11 cellular contexts compared by ENCODE assay signal in the genomic region with DNA sequence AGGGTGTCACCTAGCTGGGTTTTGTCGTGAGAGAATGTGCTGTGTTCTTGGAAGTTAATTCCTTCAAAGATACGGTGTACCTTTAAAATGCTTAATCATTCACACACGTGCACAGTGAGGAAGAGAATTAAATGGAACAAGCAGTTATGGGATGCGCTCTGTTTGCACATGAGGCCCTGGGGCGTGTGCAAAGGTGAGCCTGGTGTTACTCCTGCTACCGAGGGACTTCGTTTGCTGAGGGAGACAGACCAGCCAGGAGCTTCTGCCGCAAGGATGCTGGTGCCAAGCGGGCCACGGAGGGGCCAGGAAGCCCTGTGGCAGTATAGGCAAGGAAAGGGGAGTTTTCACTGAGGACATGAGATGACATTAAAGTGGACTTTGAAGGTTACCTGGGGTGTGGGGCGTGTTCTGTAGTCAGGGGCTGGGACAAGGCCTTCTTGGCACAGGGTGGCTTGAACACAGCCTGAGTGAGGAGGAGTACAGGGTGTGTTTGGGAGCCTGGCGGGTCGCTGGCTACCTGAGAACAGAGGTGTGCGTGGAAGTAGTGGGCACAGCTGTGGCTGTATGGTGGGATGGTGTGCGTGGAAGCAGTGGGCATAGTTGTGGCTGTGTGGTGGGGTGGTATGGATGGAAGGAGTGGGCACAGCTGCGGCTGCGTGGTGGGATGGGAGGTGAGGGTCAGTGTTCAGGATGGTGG. TPM values are rescaled to one million over a fixed set of nuclear protein-coding genes. Genes with fewer than 3 reads are reported as not detected.
DNase-seq lines count a peak whose midpoint lies in the region; ATAC-seq, FAIRE-seq and TF ChIP-seq lines count a peak whose summit lies in the region.
"Had no signal": no experiment of that assay in that cellular context is flagged by ENCODE, and none has a peak within 500 bp of the region (broad histone marks: within the 10 kb centered on the region; RNA-seq: fewer than 3 reads in every experiment).

No MANE protein-coding gene starts in this region.

- peak overlapping the region; percentile 79 for H3K9ac ChIP-seq in HepG2 (ENCODE audit: insufficient read depth, low read depth, low read length)
- H3K9ac ChIP-seq in keratinocyte (ENCODE audit: control insufficient read depth, extremely low read depth, insufficient read depth, low read length): peak overlapping the region; percentile 86

- H3K4me3 ChIP-seq in HepG2 (replicated peaks in 1 of 3; ENCODE audit: insufficient read depth in 1 of 3, low read depth in 2 of 3, low read length in 3 of 3): peak overlapping the region; percentile 58 to 77 (median 64); a peak in 5 of 6 replicates
- H3K4me3 ChIP-seq in right lobe of liver: no peak overlapping the region
- H3K4me3 ChIP-seq in keratinocyte (ENCODE audit: control insufficient read depth in 2 of 3, extremely low read depth in 1 of 3, insufficient read depth in 2 of 3, low read depth in 1 of 3, low read length in 3 of 3): peak overlapping the region; percentile 32 to 65 (median 56)
- no peak overlapping the region for H3K4me3 ChIP-seq in SJCRH30
- H3K4me3 ChIP-seq: right atrium auricular region had no signal

- no peaks in the 10 kb centered on the region for H3K27me3 Mint-ChIP-seq in activated T-helper 1 cell treated with anti-CD3 and anti-CD28 coated beads, Interleukin-12 subunit alpha, Interleukin-12 subunit beta, Interleukin-2, Interleukin-4 antibody, amounts not matched to agents 30 ng/mL and 10 ng/mL and 1 ng/mL, durations not matched to agents 14 hours and 24 hours and 36 hours (ENCODE audit: insufficient read depth)
- no peaks in the 10 kb centered on the region for H3K27me3 Mint-ChIP-seq in type B pancreatic cell

- CTCF ChIA-PET in HepG2 (lab: Yijun Ruan, JAX; ENCODE audit: low intra/inter-chr PET ratio, low total read pairs): no interaction called here

- DNase-seq in HepG2 (ENCODE audit: low spot score) (peak; percentile 43), right lobe of liver (no peak), keratinocyte (ENCODE audit: low read depth, low spot score) (no peak), type B pancreatic cell (ENCODE audit: extremely low spot score, unreplicated experiment) (no peak), SJCRH30 (no peak), NCI-H748 (lab: John Stamatoyannopoulos, UW; ENCODE audit: unreplicated experiment) (no peak)
- DNase-seq in activated T-helper 1 cell treated with anti-CD3 and anti-CD28 coated beads, Interleukin-12 subunit alpha, Interleukin-12 subunit beta, Interleukin-2, Interleukin-4 antibody, amounts not matched to agents 30 ng/mL and 10 ng/mL and 1 ng/mL, durations not matched to agents 14 hours and 24 hours and 36 hours (ENCODE audit: low spot score): no peak

- intact Hi-C loops in HepG2 (cut with micrococcal nuclease; ENCODE audit: unreplicated experiment): loop anchor here (2.0 to 5.0 kb wide), 3 partner anchors 17 to 379 kb away; no protein-coding TSS in a partner anchor
- intact Hi-C loops in right lobe of liver (cut with DNase I): no loop called here
- intact Hi-C loops in activated T-helper 1 cell treated with anti-CD3 and anti-CD28 coated beads, Interleukin-12 subunit alpha, Interleukin-12 subunit beta, Interleukin-2, Interleukin-4 antibody, amounts not matched to agents 30 ng/mL and 10 ng/mL and 1 ng/mL, durations not matched to agents 14 hours and 24 hours and 36 hours (cut with micrococcal nuclease): no loop called here

- peak overlapping the region; percentile 78 for H3K4me3 Mint-ChIP-seq in activated T-helper 1 cell treated with anti-CD3 and anti-CD28 coated beads, Interleukin-12 subunit alpha, Interleukin-12 subunit beta, Interleukin-2, Interleukin-4 antibody, amounts not matched to agents 30 ng/mL and 10 ng/mL and 1 ng/mL, durations not matched to agents 14 hours and 24 hours and 36 hours
- H3K4me3 Mint-ChIP-seq in type B pancreatic cell: peak overlapping the region; percentile 52

- peaks cover 57% of the 10 kb centered on the region for H3K4me1 Mint-ChIP-seq in activated T-helper 1 cell treated with anti-CD3 and anti-CD28 coated beads, Interleukin-12 subunit alpha, Interleukin-12 subunit beta, Interleukin-2, Interleukin-4 antibody, amounts not matched to agents 30 ng/mL and 10 ng/mL and 1 ng/mL, durations not matched to agents 14 hours and 24 hours and 36 hours (ENCODE audit: low read depth)
- peaks cover 41% of the 10 kb centered on the region for H3K4me1 Mint-ChIP-seq in type B pancreatic cell (ENCODE audit: unreplicated experiment)

- H4K20me1 ChIP-seq in HepG2 (ENCODE audit: insufficient read depth, low read length) (peaks cover 17% of the 10 kb centered on the region; the same call in 1 of the 2 replicates), keratinocyte (ENCODE audit: control insufficient read depth, extremely low read depth, insufficient read depth, low read length) (no peaks in the 10 kb centered on the region)

- H3K27me3 ChIP-seq in HepG2 (ENCODE audit: control insufficient read depth in 1 of 2, insufficient read depth in 2 of 2, low read length in 2 of 2) (no peaks in the 10 kb centered on the region), right lobe of liver (no peaks in the 10 kb centered on the region), keratinocyte (ENCODE audit: control insufficient read depth, extremely low read depth, insufficient read depth, low read length) (no peaks in the 10 kb centered on the region), SJCRH30 (no peaks in the 10 kb centered on the region)
- H3K27me3 ChIP-seq: right atrium auricular region had no signal

- ATAC-seq in HepG2: peak; percentile 30
- no peak for ATAC-seq in right lobe of liver
- ATAC-seq in HG02763 (IDR thresholded peaks at IDR 0.05; ENCODE audit: unreplicated experiment): no peak

- TF ChIP-seq POLR2A in HepG2 (IDR thresholded peaks at IDR 0.05; ENCODE audit: insufficient read depth in 1 of 2, low read depth in 2 of 2, low read length in 2 of 2) (no peak), right lobe of liver (IDR thresholded peaks at IDR 0.05) (no peak)

- no peaks in the 10 kb centered on the region for H3K9me3 Mint-ChIP-seq in activated T-helper 1 cell treated with anti-CD3 and anti-CD28 coated beads, Interleukin-12 subunit alpha, Interleukin-12 subunit beta, Interleukin-2, Interleukin-4 antibody, amounts not matched to agents 30 ng/mL and 10 ng/mL and 1 ng/mL, durations not matched to agents 14 hours and 24 hours and 36 hours
- H3K9me3 Mint-ChIP-seq in type B pancreatic cell: no peaks in the 10 kb centered on the region

- H3K4me1 ChIP-seq in HepG2 (ENCODE audit: insufficient read depth, low read length): peaks cover 46% of the 10 kb centered on the region
- H3K4me1 ChIP-seq in right lobe of liver: peaks cover 0 to 33% (median 14%) of the 10 kb centered on the region in 4 donors
- peaks cover 29% of the 10 kb centered on the region for H3K4me1 ChIP-seq in keratinocyte (ENCODE audit: control insufficient read depth, extremely low read depth, insufficient read depth, low read length)
- peaks cover 20% of the 10 kb centered on the region for H3K4me1 ChIP-seq in SJCRH30

- FAIRE-seq in HepG2 (lab: Jason Lieb, UNC): peak; percentile 72
- no peak for FAIRE-seq in keratinocyte (lab: Jason Lieb, UNC)
- FAIRE-seq: H54, islet of Langerhans had no signal

- H3K9me3 ChIP-seq in HepG2 (ENCODE audit: low read length) (no peaks in the 10 kb centered on the region), right lobe of liver (no peaks in the 10 kb centered on the region), keratinocyte (ENCODE audit: control insufficient read depth, low read depth, low read length) (no peaks in the 10 kb centered on the region), SJCRH30 (replicated peaks) (no peaks in the 10 kb centered on the region)
- H3K9me3 ChIP-seq: right atrium auricular region had no signal

- no TSS peak for BruUV-seq in HepG2 (replicated peaks; lab: Mats Ljungman, UMichigan)

- WGBS in HepG2 (ENCODE audit: low lambda C conversion rate): 46% methylated on average over 17 of the region's 17 CpGs
- WGBS in right lobe of liver (ENCODE audit: insufficient coverage, low coverage, low lambda C conversion rate, missing lambda C conversion rate): 62% methylated on average over 13 of the region's 17 CpGs

- H3K79me2 ChIP-seq in HepG2 (ENCODE audit: insufficient read depth, low read length) (peaks cover 76% of the 10 kb centered on the region), keratinocyte (ENCODE audit: control insufficient read depth, insufficient read depth, low read length) (peaks cover 71% of the 10 kb centered on the region)

- H3K9me1 ChIP-seq in keratinocyte (ENCODE audit: control insufficient read depth, extremely low read depth, insufficient read depth, low read length): peaks cover 2% of the 10 kb centered on the region

- TF ChIP-seq EP300 in HepG2 (IDR thresholded peaks at IDR 0.05; ENCODE audit: low read depth in 2 of 2, low read length in 2 of 2) (no peak), HepG2 (CRISPR knock-in tag; IDR thresholded peaks at IDR 0.05; ENCODE audit: borderline replicate concordance) (no peak)

- no peak for TF ChIP-seq CTCF in HepG2 (CRISPR knock-in tag; IDR thresholded peaks at IDR 0.05)
- no peak for TF ChIP-seq CTCF in right lobe of liver (IDR thresholded peaks at IDR 0.05)
- no peak for TF ChIP-seq CTCF in keratinocyte (optimal IDR thresholded peaks at IDR 0.05 in 1 of 3, IDR thresholded peaks at IDR 0.05 in 1 of 3, conservative IDR thresholded peaks at IDR 0.05 in 1 of 3; ENCODE audit: extremely low read depth in 1 of 3, insufficient read depth in 2 of 3, low read length in 3 of 3)
- TF ChIP-seq CTCF in type B pancreatic cell (conservative IDR thresholded peaks at IDR 0.05): no peak

- H2AFZ ChIP-seq in HepG2 (ENCODE audit: low read length): no peak overlapping the region
- no peak overlapping the region for H2AFZ ChIP-seq in keratinocyte (ENCODE audit: control insufficient read depth, low read length)

- dilution Hi-C loops in keratinocyte (cut with MboI; ENCODE audit: extremely low pct_ligation_motif_present, low sequenced_read_pairs): no loop called here

- peaks cover 20% of the 10 kb centered on the region for H3K36me3 Mint-ChIP-seq in activated T-helper 1 cell treated with anti-CD3 and anti-CD28 coated beads, Interleukin-12 subunit alpha, Interleukin-12 subunit beta, Interleukin-2, Interleukin-4 antibody, amounts not matched to agents 30 ng/mL and 10 ng/mL and 1 ng/mL, durations not matched to agents 14 hours and 24 hours and 36 hours (ENCODE audit: low read depth)
- no peaks in the 10 kb centered on the region for H3K36me3 Mint-ChIP-seq in type B pancreatic cell

- H3K27ac Mint-ChIP-seq in activated T-helper 1 cell treated with anti-CD3 and anti-CD28 coated beads, Interleukin-12 subunit alpha, Interleukin-12 subunit beta, Interleukin-2, Interleukin-4 antibody, amounts not matched to agents 30 ng/mL and 10 ng/mL and 1 ng/mL, durations not matched to agents 14 hours and 24 hours and 36 hours: peak overlapping the region; percentile 86
- peak overlapping the region; percentile 88 for H3K27ac Mint-ChIP-seq in type B pancreatic cell

- TF ChIP-seq RAD21 in HepG2 (CRISPR knock-in tag; IDR thresholded peaks at IDR 0.05): no peak

- H3K27ac ChIP-seq in HepG2 (ENCODE audit: extremely low read length, insufficient read depth, low read length) (peak overlapping the region; percentile 82), right lobe of liver (peak overlapping the region in 1 of 3 donors; percentile 58), keratinocyte (ENCODE audit: control insufficient read depth, insufficient read depth, low read length) (peak overlapping the region; percentile 87), SJCRH30 (no peak overlapping the region)

- POLR2A ChIA-PET in HepG2 (lab: Yijun Ruan, JAX): interaction anchor here (1.1 to 4.8 kb wide), 6 partner anchors 13 to 212 kb away, joined by 3 to 144 read pairs (median 11); partner anchors contain the start of gene TBC1D22A

- in situ Hi-C loops in HepG2 (cut with HindIII; ENCODE audit: extremely low pct_ligation_motif_present, low pct_unique_long_range_greater_than_20kb): no loop called here

- H3K36me3 ChIP-seq in HepG2 (replicated peaks in 1 of 2; ENCODE audit: control insufficient read depth in 1 of 2, insufficient read depth in 2 of 2, low read length in 2 of 2) (peaks cover 2 to 8% of the 10 kb centered on the region in 2 experiments; a peak in 3 of 5 replicates), right lobe of liver (no peaks in the 10 kb centered on the region), keratinocyte (ENCODE audit: control insufficient read depth in 2 of 2, extremely low read depth in 1 of 2, insufficient read depth in 2 of 2, low read length in 2 of 2) (peaks cover 0 to 2% of the 10 kb centered on the region in 2 experiments), SJCRH30 (no peaks in the 10 kb centered on the region)
- H3K36me3 ChIP-seq: right atrium auricular region had no signal

- H3K4me2 ChIP-seq in HepG2 (ENCODE audit: low read depth, low read length) (peak overlapping the region; percentile 90), keratinocyte (ENCODE audit: control insufficient read depth, extremely low read depth, insufficient read depth, low read depth, low read length) (peak overlapping the region; percentile 90)

RNA-seq across cellular contexts. Expression of gene TBC1D22A, which starts 13.5 kb away (rescaled TPM):
- 17.3 and 17.6 TPM in 2 replicates for total RNA-seq in HepG2 (2016; rRNA removed; fragmentation: Illumina TruSeq; extraction: Trizol)
- 13.6 and 13.8 TPM in 2 replicates for total RNA-seq in HepG2 (2016; cell fraction: cytosol; rRNA removed; fragmentation: Illumina TruSeq; extraction: Trizol; ENCODE audit: low read depth)
- total RNA-seq in HepG2 (2016; cell fraction: insoluble cytoplasmic fraction; rRNA removed; fragmentation: Illumina TruSeq; extraction: Trizol): 14.5 and 18.0 TPM in 2 replicates
- 15.2 and 19.7 TPM in 2 replicates for total RNA-seq in HepG2 (2016; cell fraction: membrane; rRNA removed; fragmentation: Illumina TruSeq; extraction: Trizol)
- total RNA-seq in HepG2 (2016; cell fraction: nucleus; rRNA removed; fragmentation: Illumina TruSeq; extraction: Trizol): 11.0 and 13.2 TPM in 2 replicates
- 17.5 and 18.0 TPM in 2 replicates for polyA plus RNA-seq in HepG2 (2011; rRNA removed)
- polyA plus RNA-seq in HepG2 (2011; cell fraction: cytosol; rRNA removed): 16.4 and 18.2 TPM in 2 replicates
- polyA plus RNA-seq in HepG2 (2011; cell fraction: nucleus; rRNA removed): 14.2 and 18.7 TPM in 2 replicates
- polyA plus RNA-seq in HepG2 (2012): 12.4 and 15.2 TPM in 2 replicates
- polyA plus RNA-seq in HepG2 (2016; cell fraction: cytosol; fragmentation: Illumina TruSeq; extraction: Trizol; ENCODE audit: low read depth): 7.7 and 9.5 TPM in 2 replicates
- 17.3 and 21.6 TPM in 2 replicates for polyA plus RNA-seq in HepG2 (2016; cell fraction: insoluble cytoplasmic fraction; fragmentation: Illumina TruSeq; extraction: Trizol; ENCODE audit: low read depth)
- 14.3 and 16.8 TPM in 2 replicates for polyA plus RNA-seq in HepG2 (2016; cell fraction: membrane; fragmentation: Illumina TruSeq; extraction: Trizol; ENCODE audit: low read depth)
- 13.4 and 13.5 TPM in 2 replicates for polyA plus RNA-seq in HepG2 (2016; cell fraction: nucleus; fragmentation: Illumina TruSeq; extraction: Trizol; ENCODE audit: insufficient read depth, low read depth)
- polyA minus RNA-seq in HepG2 (2011; rRNA and poly(A)+ RNA removed; ENCODE audit: low replicate concordance): 14.2 and 23.5 TPM in 2 replicates
- polyA minus RNA-seq in HepG2 (2011; cell fraction: cytosol; rRNA and poly(A)+ RNA removed): 11.9 and 12.0 TPM in 2 replicates
- 21.5 and 22.0 TPM in 2 replicates for polyA minus RNA-seq in HepG2 (2011; cell fraction: nucleus; rRNA and poly(A)+ RNA removed)
- 10 to 100 TPM; 10.9 to 18.1 (median 14.0) TPM for total RNA-seq in right lobe of liver
- total RNA-seq in activated T-helper 1 cell treated with anti-CD3 and anti-CD28 coated beads, Interleukin-12 subunit alpha, Interleukin-12 subunit beta, Interleukin-2, Interleukin-4 antibody, amounts not matched to agents 30 ng/mL and 10 ng/mL and 1 ng/mL, durations not matched to agents 14 hours and 24 hours and 36 hours: 42.4 and 48.1 TPM in 2 replicates
- 17.7 to 22.7 TPM (median 20.9 TPM) in 3 replicates for polyA plus RNA-seq in keratinocyte
- polyA plus RNA-seq in keratinocyte (2011; ENCODE audit: low read depth): 25.3 TPM
- polyA plus RNA-seq in keratinocyte (2011; cell fraction: cytosol; rRNA removed): 20.4 and 25.8 TPM in 2 replicates
- polyA plus RNA-seq in keratinocyte (2011; cell fraction: nucleus; rRNA removed): 16.9 and 19.1 TPM in 2 replicates
- polyA plus RNA-seq in keratinocyte (2012; ENCODE audit: low replicate concordance): 15.0 and 23.9 TPM in 2 replicates
- polyA minus RNA-seq in keratinocyte: 14.2 to 21.3 TPM (median 14.7 TPM) in 3 replicates
- polyA minus RNA-seq in keratinocyte (2011; cell fraction: cytosol; rRNA and poly(A)+ RNA removed): 19.6 TPM
- 11.9 and 20.6 TPM in 2 replicates for polyA minus RNA-seq in keratinocyte (2011; cell fraction: nucleus; rRNA and poly(A)+ RNA removed)
- 16.2 and 24.6 TPM in 2 replicates for total RNA-seq in type B pancreatic cell (ENCODE audit: low replicate concordance)
- 8.4 and 8.9 TPM in 2 replicates for total RNA-seq in SJCRH30 (2014; rRNA removed; shearing (Covaris generic))

RNA-seq across cellular contexts. Expression of gene CERK, which starts 37.9 kb away (rescaled TPM):
- total RNA-seq in HepG2 (2016; rRNA removed; fragmentation: Illumina TruSeq; extraction: Trizol) (40.3 and 41.8 TPM in 2 replicates), right lobe of liver (10 to 100 TPM in 5 of 6 experiments, 1 to 10 TPM in 1; 9.6 to 27.5 (median 18.5) TPM), type B pancreatic cell (ENCODE audit: low replicate concordance) (43.3 and 67.5 TPM in 2 replicates)
- total RNA-seq in HepG2 (2016; cell fraction: cytosol; rRNA removed; fragmentation: Illumina TruSeq; extraction: Trizol; ENCODE audit: low read depth): 33.8 and 34.8 TPM in 2 replicates
- 36.2 and 38.6 TPM in 2 replicates for total RNA-seq in HepG2 (2016; cell fraction: insoluble cytoplasmic fraction; rRNA removed; fragmentation: Illumina TruSeq; extraction: Trizol)
- 63.0 and 65.4 TPM in 2 replicates for total RNA-seq in HepG2 (2016; cell fraction: membrane; rRNA removed; fragmentation: Illumina TruSeq; extraction: Trizol)
- 26.0 and 34.7 TPM in 2 replicates for total RNA-seq in HepG2 (2016; cell fraction: nucleus; rRNA removed; fragmentation: Illumina TruSeq; extraction: Trizol)
- polyA plus RNA-seq in HepG2 (2011; rRNA removed) (41.9 and 49.5 TPM in 2 replicates), keratinocyte (11.7 to 12.7 TPM (median 11.9 TPM) in 3 replicates)
- 38.6 and 42.2 TPM in 2 replicates for polyA plus RNA-seq in HepG2 (2011; cell fraction: cytosol; rRNA removed)
- polyA plus RNA-seq in HepG2 (2011; cell fraction: nucleus; rRNA removed): 42.7 and 45.1 TPM in 2 replicates
- polyA plus RNA-seq in HepG2 (2012): 38.6 and 44.4 TPM in 2 replicates
- 31.4 and 34.6 TPM in 2 replicates for polyA plus RNA-seq in HepG2 (2016; cell fraction: cytosol; fragmentation: Illumina TruSeq; extraction: Trizol; ENCODE audit: low read depth)
- 32.4 and 37.2 TPM in 2 replicates for polyA plus RNA-seq in HepG2 (2016; cell fraction: insoluble cytoplasmic fraction; fragmentation: Illumina TruSeq; extraction: Trizol; ENCODE audit: low read depth)
- polyA plus RNA-seq in HepG2 (2016; cell fraction: membrane; fragmentation: Illumina TruSeq; extraction: Trizol; ENCODE audit: low read depth): 47.9 and 48.5 TPM in 2 replicates
- 42.2 and 46.3 TPM in 2 replicates for polyA plus RNA-seq in HepG2 (2016; cell fraction: nucleus; fragmentation: Illumina TruSeq; extraction: Trizol; ENCODE audit: insufficient read depth, low read depth)
- polyA minus RNA-seq in HepG2 (2011; rRNA and poly(A)+ RNA removed; ENCODE audit: low replicate concordance): 29.1 and 59.9 TPM in 2 replicates
- 26.6 and 33.8 TPM in 2 replicates for polyA minus RNA-seq in HepG2 (2011; cell fraction: cytosol; rRNA and poly(A)+ RNA removed)
- 39.4 and 41.5 TPM in 2 replicates for polyA minus RNA-seq in HepG2 (2011; cell fraction: nucleus; rRNA and poly(A)+ RNA removed)
- total RNA-seq in activated T-helper 1 cell treated with anti-CD3 and anti-CD28 coated beads, Interleukin-12 subunit alpha, Interleukin-12 subunit beta, Interleukin-2, Interleukin-4 antibody, amounts not matched to agents 30 ng/mL and 10 ng/mL and 1 ng/mL, durations not matched to agents 14 hours and 24 hours and 36 hours: 69.6 and 76.5 TPM in 2 replicates
- polyA plus RNA-seq in keratinocyte (2011; ENCODE audit: low read depth): 10.3 TPM
- polyA plus RNA-seq in keratinocyte (2011; cell fraction: cytosol; rRNA removed): 7.9 and 9.0 TPM in 2 replicates
- polyA plus RNA-seq in keratinocyte (2011; cell fraction: nucleus; rRNA removed): 8.3 and 9.7 TPM in 2 replicates
- 11.7 and 12.5 TPM in 2 replicates for polyA plus RNA-seq in keratinocyte (2012; ENCODE audit: low replicate concordance)
- 19.9 to 24.0 TPM (median 20.7 TPM) in 3 replicates for polyA minus RNA-seq in keratinocyte
- 20.1 TPM for polyA minus RNA-seq in keratinocyte (2011; cell fraction: cytosol; rRNA and poly(A)+ RNA removed)
- polyA minus RNA-seq in keratinocyte (2011; cell fraction: nucleus; rRNA and poly(A)+ RNA removed): 7.1 and 9.8 TPM in 2 replicates
- total RNA-seq in SJCRH30 (2014; rRNA removed; shearing (Covaris generic)): 87.7 and 92.7 TPM in 2 replicates

Comparison
In these comparisons a context has a peak if more than half of its experiments do, and no peak if none do; other contexts are left out.
1. H3K4me3 ChIP-seq: peak in HepG2 (3 of 3) and keratinocyte (3 of 3); none in right lobe of liver (0 of 3) and SJCRH30 (single experiment).